ENCODE assay signal across 8 cellular contexts in genomic region chr3:196111939-196112386, GRCh38. TPM values are rescaled to one million over a fixed set of nuclear protein-coding genes. Genes with fewer than 3 reads are reported as not detected.
A peak's percentile ranks its signal among the peaks of the same experiment; 100 is the strongest.
DNase-seq lines count a peak whose midpoint lies in the region; ATAC-seq lines count a peak whose summit lies in the region.

No MANE protein-coding gene starts in this region.

- H3K27ac Mint-ChIP-seq in activated naive CD4-positive, alpha-beta T cell treated with anti-CD3 and anti-CD28 coated beads, Interleukin-2, amount 50 U/mL, for 72 hours: peak overlapping the region; percentile 92 to 99

- no peaks in the 10 kb centered on the region for H3K9me3 Mint-ChIP-seq in activated naive CD4-positive, alpha-beta T cell treated with anti-CD3 and anti-CD28 coated beads, Interleukin-2, amount 50 U/mL, for 72 hours

- ATAC-seq in activated CD4-positive, CD25-positive, alpha-beta regulatory T cell treated with anti-CD3 and anti-CD28 coated beads, Interleukin-2, amount 50 U/mL, for 24 hours: peak; percentile 87
- ATAC-seq in activated naive CD4-positive, alpha-beta T cell treated with anti-CD3 and anti-CD28 coated beads, Interleukin-2, amount 50 U/mL, for 72 hours: peak; percentile 91 to 94
- ATAC-seq in HG02678 (IDR thresholded peaks at IDR 0.05; ENCODE audit: unreplicated experiment): no peak

- DNase-seq in activated CD4-positive, CD25-positive, alpha-beta regulatory T cell (lab: John Stamatoyannopoulos, UW): no peak
- DNase-seq in M059J (ENCODE audit: low read depth) (peak; percentile 32), NCI-H510A (lab: John Stamatoyannopoulos, UW) (no peak), 8988T (no peak)
- peak in 1 of 2 donors; percentile 50 for DNase-seq in activated naive CD4-positive, alpha-beta T cell treated with anti-CD3 and anti-CD28 coated beads, Interleukin-2, amount 50 U/mL, for 72 hours (ENCODE audit: low spot score in 2 of 2)
- peak; percentile 6 to 45 (median 22) for DNase-seq in stimulated activated naive CD4-positive, alpha-beta T cell (lab: John Stamatoyannopoulos, UW)

- peaks cover 0 to 5% of the 10 kb centered on the region in 2 donors for H3K36me3 Mint-ChIP-seq in activated naive CD4-positive, alpha-beta T cell treated with anti-CD3 and anti-CD28 coated beads, Interleukin-2, amount 50 U/mL, for 72 hours

RNA-seq across cellular contexts. Expression of gene TFRC, which starts 30.1 kb away (rescaled TPM):
- total RNA-seq in M059J (2014; rRNA removed; shearing (Covaris generic)): 57.6 and 89.3 TPM in 2 replicates
- total RNA-seq in activated naive CD4-positive, alpha-beta T cell treated with anti-CD3 and anti-CD28 coated beads, Interleukin-2, amount 50 U/mL, for 72 hours: 100 to 1,000 TPM; 396 to 546 TPM

Comparison
In these comparisons a context has a peak if more than half of its experiments do, and no peak if none do; other contexts are left out.
1. DNase-seq: peak in M059J (single experiment) and stimulated activated naive CD4-positive, alpha-beta T cell (6 of 6); none in activated CD4-positive, CD25-positive, alpha-beta regulatory T cell (0 of 4), NCI-H510A (single experiment) and 8988T (single experiment).